In the genomic region with DNA sequence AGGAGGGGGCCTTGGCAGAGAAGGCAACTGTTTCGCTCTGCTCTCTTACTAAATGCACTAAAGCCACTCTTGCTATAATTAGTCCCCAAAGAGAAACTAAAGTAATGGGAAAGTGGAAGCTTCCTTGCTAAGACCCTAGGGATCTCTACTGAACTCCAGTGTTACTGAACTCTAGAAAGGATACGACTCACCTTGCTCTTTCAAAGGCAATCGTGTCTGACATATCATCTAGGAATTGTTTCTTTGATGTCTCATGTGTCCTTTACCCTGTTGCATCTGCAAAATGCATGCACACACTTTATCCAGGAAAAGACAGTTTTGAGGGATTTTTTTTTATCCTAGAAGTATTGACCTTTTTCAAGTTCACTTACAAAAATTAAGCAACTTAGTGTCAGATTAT, we compare ENCODE assay signal across 24 cellular contexts.
"Had no signal": no experiment of that assay in that cellular context is flagged by ENCODE, and none has a peak within 500 bp of the region (broad histone marks: within the 10 kb centered on the region; RNA-seq: fewer than 3 reads in every experiment).

No MANE protein-coding gene starts in this region.

- H3K4me1 ChIP-seq: colonic mucosa, lower lobe of right lung, pancreas, right lobe of liver, stomach, vagina had no signal

- H3K36me3 Mint-ChIP-seq: activated naive CD4-positive, alpha-beta T cell treated with anti-CD3 and anti-CD28 coated beads, Interleukin-2, amount 10 ng/mL, durations not matched to agents 7 days and 5 days; brain; natural killer cell treated with Interleukin-12 subunit alpha and Interleukin-12 subunit beta and Interleukin-15 and Interleukin-18, amount 100 ng/mL, for 72 hours; stimulated activated effector memory CD8-positive, alpha-beta T cell treated with anti-CD3 and anti-CD28 coated beads, Interleukin-12 subunit alpha, Interleukin-12 subunit beta, amount 100 ng/mL, for 72 hours had no signal

- H3K9me3 Mint-ChIP-seq: activated CD4-positive, alpha-beta T cell treated with anti-CD3 and anti-CD28 coated beads, Interleukin-2, amount 10 ng/mL, durations not matched to agents 7 days and 5 days; activated naive CD4-positive, alpha-beta T cell treated with anti-CD3 and anti-CD28 coated beads, Interleukin-2, amount 10 ng/mL, durations not matched to agents 7 days and 5 days; activated naive CD8-positive, alpha-beta T cell treated with anti-CD3 and anti-CD28 coated beads, Interleukin-2, amount 50 U/mL, for 24 hours; central memory CD8-positive, alpha-beta T cell; natural killer cell treated with Interleukin-12 subunit alpha and Interleukin-12 subunit beta and Interleukin-15 and Interleukin-18, amount 100 ng/mL, for 72 hours; stimulated activated effector memory CD8-positive, alpha-beta T cell treated with anti-CD3 and anti-CD28 coated beads, Interleukin-12 subunit alpha, Interleukin-12 subunit beta, amount 100 ng/mL, for 72 hours had no signal

- DNase-seq: activated CD4-positive, alpha-beta T cell treated with anti-CD3 and anti-CD28 coated beads, Interleukin-2, amount 10 ng/mL, durations not matched to agents 7 days and 5 days; activated CD8-positive, alpha-beta memory T cell treated with anti-CD3 and anti-CD28 coated beads, Interleukin-2, amount 50 U/mL, for 48 hours; activated effector memory CD4-positive, alpha-beta T cell treated with Interleukin-2 at 50 U/mL for 16 hours; activated naive CD4-positive, alpha-beta T cell treated with anti-CD3 and anti-CD28 coated beads, Interleukin-2, amount 10 ng/mL, durations not matched to agents 7 days and 5 days; activated naive CD8-positive, alpha-beta T cell treated with anti-CD3 and anti-CD28 coated beads, Interleukin-2, amount 50 U/mL, for 24 hours; activated T-cell treated with anti-CD3 and anti-CD28 coated beads, Interleukin-2, amount 50 U/mL, for 48 hours; anterior cingulate cortex; colonic mucosa; erythroblast; lower lobe of right lung; pancreas; right lobe of liver; stimulated activated CD4-positive, alpha-beta T cell treated with anti-CD3 and anti-CD28 coated beads, Interleukin-4, amount 100 ng/mL, for 1 hour; stomach; T-helper 9 cell; trophoblast cell had no signal

- H3K27ac ChIP-seq: colonic mucosa, lower lobe of right lung, neutrophil, pancreas, right lobe of liver, stomach, vagina had no signal

- H3K4me2 ChIP-seq: smooth muscle cell had no signal

- H3K4me3 Mint-ChIP-seq: activated CD4-positive, alpha-beta T cell treated with anti-CD3 and anti-CD28 coated beads, Interleukin-2, amount 10 ng/mL, durations not matched to agents 7 days and 5 days; activated naive CD4-positive, alpha-beta T cell treated with anti-CD3 and anti-CD28 coated beads, Interleukin-2, amount 10 ng/mL, durations not matched to agents 7 days and 5 days; activated naive CD8-positive, alpha-beta T cell treated with anti-CD3 and anti-CD28 coated beads, Interleukin-2, amount 50 U/mL, for 24 hours; brain; central memory CD8-positive, alpha-beta T cell; natural killer cell treated with Interleukin-12 subunit alpha and Interleukin-12 subunit beta and Interleukin-15 and Interleukin-18, amount 100 ng/mL, for 72 hours; stimulated activated effector memory CD8-positive, alpha-beta T cell treated with anti-CD3 and anti-CD28 coated beads, Interleukin-12 subunit alpha, Interleukin-12 subunit beta, amount 100 ng/mL, for 72 hours had no signal

- H3K4me1 Mint-ChIP-seq: activated CD4-positive, alpha-beta T cell treated with anti-CD3 and anti-CD28 coated beads, Interleukin-2, amount 10 ng/mL, durations not matched to agents 7 days and 5 days; activated naive CD4-positive, alpha-beta T cell treated with anti-CD3 and anti-CD28 coated beads, Interleukin-2, amount 10 ng/mL, durations not matched to agents 7 days and 5 days; activated naive CD8-positive, alpha-beta T cell treated with anti-CD3 and anti-CD28 coated beads, Interleukin-2, amount 50 U/mL, for 24 hours; central memory CD8-positive, alpha-beta T cell; stimulated activated effector memory CD8-positive, alpha-beta T cell treated with anti-CD3 and anti-CD28 coated beads, Interleukin-12 subunit alpha, Interleukin-12 subunit beta, amount 100 ng/mL, for 72 hours had no signal

- H3K27me3 Mint-ChIP-seq: activated CD4-positive, alpha-beta T cell treated with anti-CD3 and anti-CD28 coated beads, Interleukin-2, amount 10 ng/mL, durations not matched to agents 7 days and 5 days; activated naive CD8-positive, alpha-beta T cell treated with anti-CD3 and anti-CD28 coated beads, Interleukin-2, amount 50 U/mL, for 24 hours; central memory CD8-positive, alpha-beta T cell had no signal

- H3K9me3 ChIP-seq: colonic mucosa, lower lobe of right lung, neutrophil, pancreas, right lobe of liver, vagina had no signal

- ATAC-seq: activated CD4-positive, CD25-positive, alpha-beta regulatory T cell treated with anti-CD3 and anti-CD28 coated beads, Interleukin-2, amount 50 U/mL, for 24 hours; activated naive CD8-positive, alpha-beta T cell treated with anti-CD3 and anti-CD28 coated beads, Interleukin-2, amount 50 U/mL, for 24 hours; lower lobe of right lung; natural killer cell treated with Interleukin-12 subunit alpha and Interleukin-12 subunit beta and Interleukin-15 and Interleukin-18, amount 100 ng/mL, for 72 hours; pancreas; right lobe of liver; stimulated activated effector memory CD8-positive, alpha-beta T cell treated with anti-CD3 and anti-CD28 coated beads, Interleukin-12 subunit alpha, Interleukin-12 subunit beta, amount 100 ng/mL, for 72 hours had no signal

- H3K27ac Mint-ChIP-seq: activated CD4-positive, alpha-beta T cell treated with anti-CD3 and anti-CD28 coated beads, Interleukin-2, amount 10 ng/mL, durations not matched to agents 7 days and 5 days; activated naive CD4-positive, alpha-beta T cell treated with anti-CD3 and anti-CD28 coated beads, Interleukin-2, amount 10 ng/mL, durations not matched to agents 7 days and 5 days; activated naive CD8-positive, alpha-beta T cell treated with anti-CD3 and anti-CD28 coated beads, Interleukin-2, amount 50 U/mL, for 24 hours; brain; natural killer cell treated with Interleukin-12 subunit alpha and Interleukin-12 subunit beta and Interleukin-15 and Interleukin-18, amount 100 ng/mL, for 72 hours; stimulated activated effector memory CD8-positive, alpha-beta T cell treated with anti-CD3 and anti-CD28 coated beads, Interleukin-12 subunit alpha, Interleukin-12 subunit beta, amount 100 ng/mL, for 72 hours had no signal

- H3K36me3 ChIP-seq: colonic mucosa, lower lobe of right lung, neutrophil, pancreas, right lobe of liver, stomach, vagina had no signal

- H3K27me3 ChIP-seq: colonic mucosa, neutrophil, right lobe of liver, stomach, vagina had no signal

- H3K4me3 ChIP-seq: colonic mucosa, lower lobe of right lung, pancreas, right lobe of liver, smooth muscle cell, stomach, vagina had no signal
